8 cellular contexts compared by ENCODE assay signal in the genomic region with DNA sequence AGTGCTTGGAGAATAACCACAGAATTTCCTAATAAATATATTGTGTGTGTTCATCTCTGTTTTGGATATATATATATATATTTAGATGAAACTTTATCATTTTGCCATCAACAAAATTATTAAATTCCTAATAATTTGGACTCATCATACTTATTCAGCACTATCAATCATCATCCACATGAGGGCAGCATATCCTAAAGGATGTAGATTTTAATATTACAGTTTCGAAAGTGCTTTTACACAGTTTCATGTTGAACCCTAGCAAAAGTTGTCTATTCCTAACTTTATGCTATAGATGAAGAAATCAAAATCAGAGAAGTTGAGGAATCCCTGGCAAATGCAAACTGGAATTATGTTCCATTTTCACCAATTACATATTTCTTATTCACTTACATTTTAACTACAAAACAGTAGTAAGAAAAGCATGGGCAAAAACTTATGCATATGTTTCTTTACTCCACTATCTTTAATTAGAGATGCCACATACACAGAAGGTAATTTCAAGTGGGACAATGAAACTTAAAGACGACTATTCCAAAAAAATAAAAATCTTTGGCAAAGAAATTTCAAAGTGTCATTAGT. TPM values are rescaled to one million over a fixed set of nuclear protein-coding genes. Genes with fewer than 3 reads are reported as not detected.
DNase-seq lines count a peak whose midpoint lies in the region; ATAC-seq and TF ChIP-seq lines count a peak whose summit lies in the region.

No MANE protein-coding gene starts in this region.

- H3K36me3 ChIP-seq in neural cell (ENCODE audit: insufficient read depth, low read length): no peaks in the 10 kb centered on the region

- TF ChIP-seq EP300 in neural cell (conservative IDR thresholded peaks at IDR 0.05; ENCODE audit: poor library complexity, severe bottlenecking): no peak

- no peak overlapping the region for H3K9ac ChIP-seq in neural cell (ENCODE audit: low read length)

- H3K36me3 Mint-ChIP-seq in CD4-positive, alpha-beta T cell (ENCODE audit: low read depth): no peaks in the 10 kb centered on the region

- TF ChIP-seq RAD21 in neural cell (conservative IDR thresholded peaks at IDR 0.05): peak; percentile 90

- no peak overlapping the region for H3K4me3 Mint-ChIP-seq in CD4-positive, alpha-beta T cell

- H3K4me1 Mint-ChIP-seq in CD4-positive, alpha-beta T cell (ENCODE audit: low read depth): peaks cover 5% of the 10 kb centered on the region

- no peaks in the 10 kb centered on the region for H3K9me3 Mint-ChIP-seq in CD4-positive, alpha-beta T cell

- H3K79me2 ChIP-seq in neural cell (replicated peaks; ENCODE audit: insufficient read depth, low read length): no peaks in the 10 kb centered on the region

- H3K9me2 ChIP-seq in neural cell (ENCODE audit: insufficient read depth, low read length): no peaks in the 10 kb centered on the region

- CTCF ChIA-PET in CD4-positive, alpha-beta T cell (lab: Charles Lee): no interaction called here

- no peak overlapping the region for H3K27ac Mint-ChIP-seq in CD4-positive, alpha-beta T cell

- H3K4me2 ChIP-seq in neural cell (ENCODE audit: low read length): no peak overlapping the region

- ATAC-seq in CD4-positive, alpha-beta T cell (ENCODE audit: poor library complexity): peak; percentile 51
- ATAC-seq in GM21381 (IDR thresholded peaks at IDR 0.05; ENCODE audit: unreplicated experiment) (peak; percentile 52), esophagus mucosa (no peak), HG02840 (IDR thresholded peaks at IDR 0.05; ENCODE audit: low FRiP score, unreplicated experiment) (no peak)

- no peaks in the 10 kb centered on the region for H3K9me3 ChIP-seq in CD4-positive, alpha-beta T cell (ENCODE audit: control insufficient read depth, low read length)
- H3K9me3 ChIP-seq in neural cell (ENCODE audit: low read length): no peaks in the 10 kb centered on the region

- no peak overlapping the region for H3K27ac ChIP-seq in CD4-positive, alpha-beta T cell (ENCODE audit: low read depth, low read length)
- no peak overlapping the region for H3K27ac ChIP-seq in neural cell (ENCODE audit: low read length)

- H3F3A ChIP-seq in neural cell (ENCODE audit: insufficient read depth, low read length, poor library complexity, severe bottlenecking): no peaks in the 10 kb centered on the region

- intact Hi-C loops in CD4-positive, alpha-beta T cell (cut with DNase I, micrococcal nuclease): loop anchor here (1.0 to 5.0 kb wide), 5 partner anchors 134 to 818 kb away; no protein-coding TSS in a partner anchor

- DNase-seq in CD4-positive, alpha-beta T cell: no peak
- peak; percentile 68 for DNase-seq in NCI-H510A treated with DMSO at 0.1 percent for 48 hours (lab: John Stamatoyannopoulos, UW)
- peak; percentile 47 to 52 for DNase-seq in dermis microvascular lymphatic vessel endothelial cell (ENCODE audit: low read depth in 2 of 2)
- DNase-seq in activated effector memory CD4-positive, alpha-beta T cell treated with anti-CD3 and anti-CD28 coated beads, Interleukin-2, amount 50 U/mL, for 16 hours: no peak

- no peak overlapping the region for H3K4me3 ChIP-seq in neural cell (ENCODE audit: low read length)

- POLR2A ChIA-PET in CD4-positive, alpha-beta T cell (lab: Charles Lee): interaction anchor here (1.6 kb wide), 1 partner anchor 71 kb away, joined by 3 read pairs; a partner anchor contains a TSS

- no peak overlapping the region for H2AFZ ChIP-seq in neural cell (ENCODE audit: low read depth, low read length)

- no peaks in the 10 kb centered on the region for H3K27me3 ChIP-seq in CD4-positive, alpha-beta T cell (ENCODE audit: control insufficient read depth, insufficient read depth, low read length)
- H3K27me3 ChIP-seq in neural cell (ENCODE audit: insufficient read depth, low read depth, low read length): no peaks in the 10 kb centered on the region

- peak; percentile 77 for TF ChIP-seq CTCF in CD4-positive, alpha-beta T cell (IDR thresholded peaks at IDR 0.05)
- peak; percentile 76 for TF ChIP-seq CTCF in neural cell (IDR thresholded peaks at IDR 0.05; ENCODE audit: poor library complexity, severe bottlenecking)

- H4K20me1 ChIP-seq in neural cell (ENCODE audit: insufficient read depth): no peaks in the 10 kb centered on the region

- H3K27me3 Mint-ChIP-seq in CD4-positive, alpha-beta T cell: no peaks in the 10 kb centered on the region

TF ChIP-seq in neural cell, 6 proteins besides CTCF, POLR2A, EP300 and RAD21:
- no peak for TF ChIP-seq MXI1 (conservative IDR thresholded peaks at IDR 0.05; ENCODE audit: poor library complexity, severe bottlenecking)
- no peak for TF ChIP-seq POLR2AphosphoS5 (IDR thresholded peaks at IDR 0.05)
- peak; percentile 94 for TF ChIP-seq SMC3 (conservative IDR thresholded peaks at IDR 0.05; ENCODE audit: poor library complexity)

RNA-seq across cellular contexts. Expression of a gene that starts 36.6 kb away (rescaled TPM):
- under 1 TPM in 1 of 2 experiments, not detected in 1; 0.22 TPM for total RNA-seq in CD4-positive, alpha-beta T cell
- not detected in 2 replicates for total RNA-seq in dermis microvascular lymphatic vessel endothelial cell
- polyA plus RNA-seq in neural cell: not detected in 2 replicates
- polyA minus RNA-seq in neural cell: not detected in 2 replicates
- not detected for total RNA-seq in esophagus mucosa

RNA-seq across cellular contexts. Expression of a gene that starts 50.2 kb away (rescaled TPM):
- not detected for total RNA-seq in CD4-positive, alpha-beta T cell
- total RNA-seq in dermis microvascular lymphatic vessel endothelial cell (not detected in 2 replicates), esophagus mucosa (not detected)
- polyA plus RNA-seq in neural cell: not detected in 2 replicates
- not detected in 2 replicates for polyA minus RNA-seq in neural cell

Comparison
In these comparisons a context has a peak if more than half of its experiments do, and no peak if none do; other contexts are left out.
1. ATAC-seq: peak in CD4-positive, alpha-beta T cell (single experiment) and GM21381 (single experiment); none in esophagus mucosa (single experiment) and HG02840 (single experiment).
2. DNase-seq: peak in NCI-H510A treated with DMSO at 0.1 percent for 48 hours (single experiment) and dermis microvascular lymphatic vessel endothelial cell (2 of 2); none in CD4-positive, alpha-beta T cell (0 of 10) and activated effector memory CD4-positive, alpha-beta T cell treated with anti-CD3 and anti-CD28 coated beads, Interleukin-2, amount 50 U/mL, for 16 hours (single experiment).